Comparison of ENCODE assay signal across 2 cellular contexts in the genomic region with DNA sequence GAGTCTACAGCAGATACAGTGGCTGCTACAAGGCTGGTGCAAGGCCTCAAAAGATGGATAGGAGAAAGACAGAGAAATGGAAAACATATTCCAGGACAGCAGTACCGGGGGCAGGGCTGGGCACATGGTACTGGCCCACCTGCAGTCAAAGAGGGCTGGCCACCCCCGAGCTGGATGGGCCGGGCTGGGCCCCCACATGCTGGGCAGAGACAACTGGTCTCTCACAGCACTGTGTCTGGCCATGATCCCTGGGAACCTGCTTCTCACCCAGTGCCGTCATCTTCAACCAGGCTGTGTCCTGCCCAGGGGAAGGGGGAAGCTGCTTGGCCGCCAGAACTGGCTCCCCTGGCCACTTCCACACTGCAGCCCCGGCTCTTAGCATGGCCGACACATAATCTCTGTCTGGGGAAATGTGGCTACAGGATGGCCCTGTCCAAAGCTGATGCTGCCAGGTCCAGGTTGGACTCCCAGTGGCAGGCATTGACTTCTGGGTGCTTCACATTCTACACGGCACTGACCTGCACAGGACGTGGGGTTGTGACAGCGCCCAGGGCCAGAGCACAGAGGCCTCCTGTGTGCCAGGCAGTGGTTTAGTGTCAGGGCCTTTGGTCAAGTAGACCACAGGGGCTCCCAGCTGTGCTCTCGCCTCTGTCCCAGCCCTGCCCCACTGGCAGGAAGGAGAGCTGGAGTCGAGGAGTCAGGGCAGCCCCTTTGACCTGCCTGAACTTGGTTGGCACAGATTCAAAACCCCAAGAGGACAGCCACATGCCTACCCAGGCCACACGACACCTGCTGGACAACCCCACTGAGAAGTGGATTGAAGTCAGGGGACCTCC.
TF ChIP-seq lines count a peak whose summit lies in the region.

No MANE protein-coding gene starts in this region.

TF ChIP-seq in SK-N-SH, 30 proteins besides CTCF, POLR2A, EP300 and RAD21:
- TF ChIP-seq CHD2 (IDR thresholded peaks at IDR 0.05; ENCODE audit: low read length, partially characterized antibody): no peak
- TF ChIP-seq MEF2A (IDR thresholded peaks at IDR 0.05; ENCODE audit: borderline replicate concordance, low read depth): no peak
- TF ChIP-seq GABPA (IDR thresholded peaks at IDR 0.05; ENCODE audit: low read depth): no peak
- no peak for TF ChIP-seq POLR2AphosphoS5 (IDR thresholded peaks at IDR 0.05; ENCODE audit: low read depth, low read length)
- no peak for TF ChIP-seq FOSL2 (IDR thresholded peaks at IDR 0.05; ENCODE audit: borderline replicate concordance, low read depth)
- TF ChIP-seq MAX (IDR thresholded peaks at IDR 0.05; ENCODE audit: low read depth): no peak
- no peak for TF ChIP-seq SMC3 (IDR thresholded peaks at IDR 0.05; ENCODE audit: low read depth, low read length)
- TF ChIP-seq PBX3 (IDR thresholded peaks at IDR 0.05): no peak
- TF ChIP-seq TEAD4 (IDR thresholded peaks at IDR 0.05; ENCODE audit: borderline replicate concordance, insufficient read depth): no peak
- no peak for TF ChIP-seq RXRA (IDR thresholded peaks at IDR 0.05; ENCODE audit: borderline replicate concordance, low read depth)
- no peak for TF ChIP-seq GATA2 (CRISPR knock-in tag; IDR thresholded peaks at IDR 0.05)
- TF ChIP-seq FOXM1 (IDR thresholded peaks at IDR 0.05; ENCODE audit: low read depth): no peak
- TF ChIP-seq RCOR1 (IDR thresholded peaks at IDR 0.05; ENCODE audit: low read length): no peak
- no peak for TF ChIP-seq YY1 (IDR thresholded peaks at IDR 0.05; ENCODE audit: low read depth)
- TF ChIP-seq IRF3 (IDR thresholded peaks at IDR 0.05; ENCODE audit: low read depth, low read length): no peak
- no peak for TF ChIP-seq TCF12 (IDR thresholded peaks at IDR 0.05)

TF ChIP-seq in SK-N-SH treated with all-trans-retinoic acid at 6 μM for 48 hours, 23 proteins besides CTCF, POLR2A, EP300 and RAD21:
- TF ChIP-seq ZFP3 (CRISPR knock-in tag; IDR thresholded peaks at IDR 0.05) (no peak), BACH2 (CRISPR knock-in tag; IDR thresholded peaks at IDR 0.05; ENCODE audit: borderline replicate concordance) (no peak), CSDC2 (CRISPR knock-in tag; IDR thresholded peaks at IDR 0.05) (no peak), TOX (CRISPR knock-in tag; IDR thresholded peaks at IDR 0.05; ENCODE audit: borderline replicate concordance) (no peak), SNAI2 (CRISPR knock-in tag; IDR thresholded peaks at IDR 0.05) (no peak), PPARA (CRISPR knock-in tag; IDR thresholded peaks at IDR 0.05; ENCODE audit: borderline replicate concordance) (no peak), ZNF8 (CRISPR knock-in tag; IDR thresholded peaks at IDR 0.05) (no peak), GLIS3 (CRISPR knock-in tag; IDR thresholded peaks at IDR 0.05) (no peak), RARB (CRISPR knock-in tag; IDR thresholded peaks at IDR 0.05) (no peak), ZFP30 (CRISPR knock-in tag; IDR thresholded peaks at IDR 0.05) (no peak)
- TF ChIP-seq, protein P1, sequence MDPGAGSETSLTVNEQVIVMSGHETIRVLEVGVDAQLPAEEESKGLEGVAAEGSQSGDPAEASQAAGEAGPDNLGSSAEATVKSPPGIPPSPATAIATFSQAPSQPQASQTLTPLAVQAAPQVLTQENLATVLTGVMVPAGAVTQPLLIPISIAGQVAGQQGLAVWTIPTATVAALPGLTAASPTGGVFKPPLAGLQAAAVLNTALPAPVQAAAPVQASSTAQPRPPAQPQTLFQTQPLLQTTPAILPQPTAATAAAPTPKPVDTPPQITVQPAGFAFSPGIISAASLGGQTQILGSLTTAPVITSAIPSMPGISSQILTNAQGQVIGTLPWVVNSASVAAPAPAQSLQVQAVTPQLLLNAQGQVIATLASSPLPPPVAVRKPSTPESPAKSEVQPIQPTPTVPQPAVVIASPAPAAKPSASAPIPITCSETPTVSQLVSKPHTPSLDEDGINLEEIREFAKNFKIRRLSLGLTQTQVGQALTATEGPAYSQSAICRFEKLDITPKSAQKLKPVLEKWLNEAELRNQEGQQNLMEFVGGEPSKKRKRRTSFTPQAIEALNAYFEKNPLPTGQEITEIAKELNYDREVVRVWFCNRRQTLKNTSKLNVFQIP (CRISPR knock-in tag; IDR thresholded peaks at IDR 0.05; ENCODE audit: borderline replicate concordance, low read depth): no peak
